In genomic region chr2:173239644-173240043, GRCh38 we compare ENCODE assay signal across 12 cellular contexts.
DNase-seq lines count a peak whose midpoint lies in the region; ATAC-seq, FAIRE-seq and TF ChIP-seq lines count a peak whose summit lies in the region.
"Had no signal": no experiment of that assay in that cellular context is flagged by ENCODE, and none has a peak within 500 bp of the region (broad histone marks: within the 10 kb centered on the region; RNA-seq: fewer than 3 reads in every experiment).

No MANE protein-coding gene starts in this region.

- whole genome bisulfite sequencing in small intestine, 3 donors: 26 to 59% (median 33%) methylated on average over 2 of the region's 2 CpGs

- TF ChIP-seq CTCF in progenitor cell of endocrine pancreas (IDR thresholded peaks at IDR 0.05; ENCODE audit: unreplicated experiment) (no peak), WTC11 (IDR thresholded peaks at IDR 0.05) (no peak)

- no peak for FAIRE-seq in small intestine (lab: Jason Lieb, UNC)

- peaks cover 9% of the 10 kb centered on the region for H3K27me3 Mint-ChIP-seq in activated T-cell treated with anti-CD3 and anti-CD28 coated beads, Interleukin-2, amount 50 U/mL, for 72 hours (ENCODE audit: low read depth)
- H3K27me3 Mint-ChIP-seq in progenitor cell of endocrine pancreas (no peaks in the 10 kb centered on the region), WTC11 (ENCODE audit: low read depth) (peaks cover under 1% of the 10 kb centered on the region; the same call in 1 of the 2 replicates)
- H3K27me3 Mint-ChIP-seq: effector memory CD8-positive, alpha-beta T cell had no signal

- H3K27ac Mint-ChIP-seq in activated T-cell treated with anti-CD3 and anti-CD28 coated beads, Interleukin-2, amount 50 U/mL, for 72 hours: peak overlapping the region; percentile 79
- H3K27ac Mint-ChIP-seq in progenitor cell of endocrine pancreas (no peak overlapping the region), WTC11 (no peak overlapping the region)
- H3K27ac Mint-ChIP-seq: effector memory CD8-positive, alpha-beta T cell; nephron had no signal

- CTCF ChIA-PET in WTC11 (lab: Charles Lee): no interaction called here

- no peaks in the 10 kb centered on the region for H3K9me3 Mint-ChIP-seq in activated T-cell treated with anti-CD3 and anti-CD28 coated beads, Interleukin-2, amount 50 U/mL, for 72 hours
- H3K9me3 Mint-ChIP-seq in progenitor cell of endocrine pancreas (ENCODE audit: low read depth) (no peaks in the 10 kb centered on the region), WTC11 (peaks cover 10% of the 10 kb centered on the region)
- H3K9me3 Mint-ChIP-seq: effector memory CD8-positive, alpha-beta T cell; nephron had no signal

- peak; percentile 48 to 60 for DNase-seq in activated T-cell treated with anti-CD3 and anti-CD28 coated beads, Interleukin-2, amount 50 U/mL, for 72 hours
- DNase-seq in progenitor cell of endocrine pancreas (ENCODE audit: low spot score, unreplicated experiment): no peak
- DNase-seq in MG63: no peak
- no peak for DNase-seq in WTC11 (ENCODE audit: low spot score)
- DNase-seq in small intestine: no peak
- DNase-seq: effector memory CD8-positive, alpha-beta T cell; NCI-H1417 treated with DMSO at 0.1 percent for 48 hours had no signal

- H3K9me3 ChIP-seq in MG63 (no peaks in the 10 kb centered on the region), small intestine (ENCODE audit: control insufficient read depth, low read depth) (no peaks in the 10 kb centered on the region)

- H3K4me1 ChIP-seq in small intestine (ENCODE audit: control insufficient read depth in 2 of 2, insufficient read depth in 1 of 2, low read depth in 1 of 2, low read length in 1 of 2): no peaks in the 10 kb centered on the region

- H3K4me3 ChIP-seq in MG63 (no peak overlapping the region), small intestine (ENCODE audit: low read depth in 1 of 2, low read length in 2 of 2) (no peak overlapping the region)

- no peak overlapping the region for H3K27ac ChIP-seq in small intestine (ENCODE audit: low read depth in 1 of 2, low read length in 1 of 2)

- ATAC-seq in GM18519 (IDR thresholded peaks at IDR 0.05; ENCODE audit: low FRiP score, unreplicated experiment) (peak; percentile 96), GM19463 (IDR thresholded peaks at IDR 0.05; ENCODE audit: unreplicated experiment) (peak; percentile 98), HG03025 (IDR thresholded peaks at IDR 0.05; ENCODE audit: low FRiP score, unreplicated experiment) (peak; percentile 92), WTC11 (no peak)
- ATAC-seq in activated T-cell treated with anti-CD3 and anti-CD28 coated beads, Interleukin-2, amount 50 U/mL, for 72 hours (replicated peaks in 1 of 2): peak; percentile 99
- ATAC-seq: effector memory CD8-positive, alpha-beta T cell; Right ventricle myocardium inferior had no signal

- POLR2A ChIA-PET in WTC11 (lab: Charles Lee): interaction anchor here (0.5 to 0.6 kb wide), 2 partner anchors 9 to 106 kb away, joined by 3 read pairs; no protein-coding TSS in a partner anchor

- H3K4me1 Mint-ChIP-seq in activated T-cell treated with anti-CD3 and anti-CD28 coated beads, Interleukin-2, amount 50 U/mL, for 72 hours (ENCODE audit: low read depth): peaks cover 16% of the 10 kb centered on the region
- H3K4me1 Mint-ChIP-seq in progenitor cell of endocrine pancreas (ENCODE audit: low read depth): peaks cover 14% of the 10 kb centered on the region
- H3K4me1 Mint-ChIP-seq in WTC11: peaks cover 36% of the 10 kb centered on the region
- H3K4me1 Mint-ChIP-seq: nephron had no signal

- peaks cover 2% of the 10 kb centered on the region for H3K36me3 ChIP-seq in MG63
- H3K36me3 ChIP-seq in small intestine (ENCODE audit: control insufficient read depth in 2 of 2, insufficient read depth in 2 of 2, low read length in 2 of 2): no peaks in the 10 kb centered on the region

- H3K36me3 Mint-ChIP-seq in activated T-cell treated with anti-CD3 and anti-CD28 coated beads, Interleukin-2, amount 50 U/mL, for 72 hours (ENCODE audit: insufficient read depth in 2 of 2): no peaks in the 10 kb centered on the region
- H3K36me3 Mint-ChIP-seq in progenitor cell of endocrine pancreas (ENCODE audit: insufficient read depth) (peaks cover 12% of the 10 kb centered on the region), WTC11 (peaks cover 11% of the 10 kb centered on the region)

- H3K27me3 ChIP-seq in MG63: no peaks in the 10 kb centered on the region
- no peaks in the 10 kb centered on the region for H3K27me3 ChIP-seq in small intestine (ENCODE audit: control insufficient read depth in 2 of 2, insufficient read depth in 2 of 2, low read length in 2 of 2)

- no peak overlapping the region for H3K4me3 Mint-ChIP-seq in activated T-cell treated with anti-CD3 and anti-CD28 coated beads, Interleukin-2, amount 50 U/mL, for 72 hours
- H3K4me3 Mint-ChIP-seq in progenitor cell of endocrine pancreas (ENCODE audit: low read depth) (no peak overlapping the region), WTC11 (no peak overlapping the region)
- H3K4me3 Mint-ChIP-seq: effector memory CD8-positive, alpha-beta T cell; nephron had no signal

TF ChIP-seq in WTC11, 78 proteins besides CTCF, POLR2A, EP300 and RAD21 (continues in another document):
- TF ChIP-seq GABPB1 (CRISPR knock-in tag; IDR thresholded peaks at IDR 0.05): no peak
- TF ChIP-seq OVOL2 (CRISPR knock-in tag; IDR thresholded peaks at IDR 0.05; ENCODE audit: borderline replicate concordance): no peak
- TF ChIP-seq SOX15 (CRISPR knock-in tag; IDR thresholded peaks at IDR 0.05): no peak
- TF ChIP-seq ZNF219 (CRISPR knock-in tag; IDR thresholded peaks at IDR 0.05; ENCODE audit: borderline replicate concordance): no peak
- TF ChIP-seq ZNF512 (CRISPR knock-in tag; IDR thresholded peaks at IDR 0.05; ENCODE audit: borderline replicate concordance): no peak
- no peak for TF ChIP-seq SMAD4 (CRISPR knock-in tag; IDR thresholded peaks at IDR 0.05)
- TF ChIP-seq ETV6 (CRISPR knock-in tag; IDR thresholded peaks at IDR 0.05): no peak
- TF ChIP-seq JUN (CRISPR knock-in tag; IDR thresholded peaks at IDR 0.05): no peak
- no peak for TF ChIP-seq ZNF532 (CRISPR knock-in tag; IDR thresholded peaks at IDR 0.05; ENCODE audit: borderline replicate concordance)
- TF ChIP-seq E2F1 (CRISPR knock-in tag; IDR thresholded peaks at IDR 0.05): no peak
- no peak for TF ChIP-seq E2F5 (CRISPR knock-in tag; IDR thresholded peaks at IDR 0.05)

Comparison
In these comparisons a context has a peak if more than half of its experiments do, and no peak if none do; other contexts are left out.
1. DNase-seq: peak in activated T-cell treated with anti-CD3 and anti-CD28 coated beads, Interleukin-2, amount 50 U/mL, for 72 hours (2 of 2); none in progenitor cell of endocrine pancreas (single experiment), MG63 (single experiment), WTC11 (single experiment) and small intestine (single experiment).